ENCODE assay signal across 12 cellular contexts in the genomic region with DNA sequence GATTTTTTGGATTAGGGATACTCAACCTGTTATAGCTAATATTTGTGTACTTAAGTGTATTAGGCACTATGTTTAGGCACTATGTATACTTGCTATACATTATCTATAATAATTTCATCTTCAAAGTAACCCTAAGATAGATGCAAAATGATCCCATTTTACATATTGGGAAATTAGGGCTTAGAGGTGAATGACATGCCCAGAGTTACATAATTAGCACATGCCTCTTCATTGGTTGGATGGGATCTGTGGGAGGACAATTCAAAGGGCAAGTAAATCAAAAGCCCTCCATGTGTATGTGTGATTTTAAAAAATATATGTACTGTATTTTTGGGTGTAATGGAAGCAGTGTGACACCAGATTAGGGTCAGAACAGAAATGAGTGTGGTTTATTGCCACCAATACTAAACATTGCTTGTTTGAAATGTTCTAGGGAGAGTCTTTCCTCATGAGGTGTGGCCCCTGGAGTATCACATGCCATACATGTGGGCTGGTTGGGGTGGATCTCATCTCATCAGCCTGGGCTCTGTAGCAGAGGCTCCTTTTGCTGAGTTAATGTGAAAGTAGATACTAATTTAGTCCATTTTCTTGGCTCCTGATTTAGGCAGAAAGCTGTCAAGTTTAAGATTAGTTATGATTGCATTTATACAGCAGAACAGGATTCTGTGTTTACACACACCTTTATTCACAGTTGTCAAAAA. TPM values are rescaled to one million over a fixed set of nuclear protein-coding genes. Genes with fewer than 3 reads are reported as not detected.
DNase-seq lines count a peak whose midpoint lies in the region; ATAC-seq and TF ChIP-seq lines count a peak whose summit lies in the region.
"Had no signal": no experiment of that assay in that cellular context is flagged by ENCODE, and none has a peak within 500 bp of the region (broad histone marks: within the 10 kb centered on the region; RNA-seq: fewer than 3 reads in every experiment).

No MANE protein-coding gene starts in this region.

- ATAC-seq in GM18861 (IDR thresholded peaks at IDR 0.05; ENCODE audit: unreplicated experiment) (peak; percentile 59), GM21381 (IDR thresholded peaks at IDR 0.05; ENCODE audit: unreplicated experiment) (peak; percentile 88), HG03097 (IDR thresholded peaks at IDR 0.05; ENCODE audit: low FRiP score, unreplicated experiment) (peak; percentile 54)

- no peak overlapping the region for H3K27ac ChIP-seq in ascending aorta
- H3K27ac ChIP-seq: prostate gland had no signal

- H3K4me1 ChIP-seq in ascending aorta, result peaks cover 2 to 7% of the 10 kb centered on the region in 2 donors
- H3K4me1 ChIP-seq: prostate gland had no signal

- no peaks in the 10 kb centered on the region for H3K27me3 ChIP-seq in ascending aorta

- intact Hi-C loops in ascending aorta (cut with DNase I), result no loop called here

- peak; percentile 40 for DNase-seq in epithelial cell of esophagus (ENCODE audit: low read depth)
- DNase-seq in HK-2 (ENCODE audit: unreplicated experiment), result no peak
- DNase-seq in ascending aorta (ENCODE audit: low spot score in 2 of 2), result no peak
- no peak for DNase-seq in NCI-H1436 (lab: John Stamatoyannopoulos, UW)
- no peak for DNase-seq in Kasumi-1 (lab: John Stamatoyannopoulos, UW)
- DNase-seq: activated gamma-delta T cell treated with Interleukin-2 at 50 U/mL for 16 hours; effector CD4-positive, alpha-beta T cell; KG1 had no signal

- H3K4me3 ChIP-seq in epithelial cell of esophagus (ENCODE audit: low read length), result no peak overlapping the region
- H3K4me3 ChIP-seq in ascending aorta, result no peak overlapping the region
- H3K4me3 ChIP-seq: prostate gland had no signal

- H3K9me3 ChIP-seq in ascending aorta, result no peaks in the 10 kb centered on the region
- H3K9me3 ChIP-seq: prostate gland had no signal

- TF ChIP-seq CTCF in epithelial cell of esophagus (IDR thresholded peaks at IDR 0.05; ENCODE audit: insufficient read depth, low read depth, low read length, missing control alignments), result no peak
- no peak for TF ChIP-seq CTCF in ascending aorta (IDR thresholded peaks at IDR 0.05)

- H3K36me3 ChIP-seq in ascending aorta, result no peaks in the 10 kb centered on the region
- H3K36me3 ChIP-seq: prostate gland had no signal

RNA-seq across cellular contexts. Expression of a gene that starts 5.5 kb away (rescaled TPM):
- total RNA-seq in ascending aorta, result 2.6 TPM

RNA-seq across cellular contexts. Expression of a gene that starts 6.0 kb away (rescaled TPM):
- total RNA-seq in ascending aorta, result 20.5 TPM
